ENCODE assay signal across 2 cellular contexts in the genomic region with DNA sequence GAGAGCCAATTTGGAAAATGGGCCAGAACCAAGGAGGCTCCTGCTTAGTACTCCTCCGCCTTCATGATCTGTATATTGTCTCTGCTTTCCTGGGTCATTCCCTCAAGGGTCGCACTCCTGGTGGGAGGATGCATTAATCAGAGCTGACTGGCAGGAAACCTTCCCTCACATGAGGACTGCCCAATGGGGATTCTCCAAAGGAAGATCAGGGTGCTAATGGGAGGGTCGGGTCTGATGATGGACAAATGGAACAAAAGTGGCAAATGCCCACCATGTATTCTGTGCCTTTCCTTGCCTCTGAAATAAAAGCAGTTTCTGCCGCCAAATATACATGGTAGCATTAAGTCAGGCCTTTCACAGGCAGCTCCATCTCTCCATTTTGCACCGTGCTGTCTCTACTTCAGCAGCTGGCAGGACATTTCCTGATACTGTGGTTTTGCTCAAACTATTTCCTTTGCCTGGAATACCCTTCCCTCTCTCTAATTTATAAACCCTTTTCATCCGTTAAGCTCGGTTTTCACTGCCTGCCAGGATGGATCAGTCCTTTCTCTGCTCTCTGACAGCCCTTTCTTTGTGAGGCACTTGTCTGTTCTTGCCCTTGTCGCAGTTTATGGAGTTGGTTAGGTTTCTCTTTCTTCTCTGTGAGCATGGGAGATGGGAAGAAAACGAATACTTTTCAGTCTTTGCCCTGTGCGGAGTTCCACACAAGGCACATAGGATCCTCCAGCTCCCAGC.
A peak's percentile ranks its signal among the peaks of the same experiment; 100 is the strongest.
TF ChIP-seq lines count a peak whose summit lies in the region.

No MANE protein-coding gene starts in this region.

TF ChIP-seq in HepG2, 621 proteins besides CTCF, POLR2A, EP300 and RAD21:
- TF ChIP-seq HMG20B (CRISPR knock-in tag; conservative IDR thresholded peaks at IDR 0.05) (no peak), ZNF777 (CRISPR knock-in tag; IDR thresholded peaks at IDR 0.05) (no peak), ZNF549 (CRISPR knock-in tag; IDR thresholded peaks at IDR 0.05) (no peak), GABPA (IDR thresholded peaks at IDR 0.05; ENCODE audit: low read depth, low read length) (no peak), GABPA (CRISPR knock-in tag; IDR thresholded peaks at IDR 0.05; ENCODE audit: low read depth) (no peak), ZMYM4 (CRISPR knock-in tag; IDR thresholded peaks at IDR 0.05) (no peak), CBX2 (IDR thresholded peaks at IDR 0.05; ENCODE audit: low read depth, low read length) (no peak), CBX2 (CRISPR knock-in tag; IDR thresholded peaks at IDR 0.05; ENCODE audit: low read depth) (no peak), ARNT2 (CRISPR knock-in tag; IDR thresholded peaks at IDR 0.05; ENCODE audit: low read depth) (no peak), ZNF556 (CRISPR knock-in tag; IDR thresholded peaks at IDR 0.05; ENCODE audit: borderline replicate concordance) (no peak), FOSL1 (CRISPR knock-in tag; IDR thresholded peaks at IDR 0.05; ENCODE audit: borderline replicate concordance) (no peak), HMGA1 (CRISPR knock-in tag; conservative IDR thresholded peaks at IDR 0.05) (no peak), ZBTB20 (CRISPR knock-in tag; IDR thresholded peaks at IDR 0.05; ENCODE audit: borderline replicate concordance, low read depth) (no peak), NFIB (CRISPR knock-in tag; IDR thresholded peaks at IDR 0.05; ENCODE audit: borderline replicate concordance) (no peak), ZNF17 (CRISPR knock-in tag; IDR thresholded peaks at IDR 0.05) (no peak), ZNF354B (CRISPR knock-in tag; IDR thresholded peaks at IDR 0.05) (no peak), ZNF274 (CRISPR knock-in tag; IDR thresholded peaks at IDR 0.05) (no peak)
- TF ChIP-seq, protein P1, sequence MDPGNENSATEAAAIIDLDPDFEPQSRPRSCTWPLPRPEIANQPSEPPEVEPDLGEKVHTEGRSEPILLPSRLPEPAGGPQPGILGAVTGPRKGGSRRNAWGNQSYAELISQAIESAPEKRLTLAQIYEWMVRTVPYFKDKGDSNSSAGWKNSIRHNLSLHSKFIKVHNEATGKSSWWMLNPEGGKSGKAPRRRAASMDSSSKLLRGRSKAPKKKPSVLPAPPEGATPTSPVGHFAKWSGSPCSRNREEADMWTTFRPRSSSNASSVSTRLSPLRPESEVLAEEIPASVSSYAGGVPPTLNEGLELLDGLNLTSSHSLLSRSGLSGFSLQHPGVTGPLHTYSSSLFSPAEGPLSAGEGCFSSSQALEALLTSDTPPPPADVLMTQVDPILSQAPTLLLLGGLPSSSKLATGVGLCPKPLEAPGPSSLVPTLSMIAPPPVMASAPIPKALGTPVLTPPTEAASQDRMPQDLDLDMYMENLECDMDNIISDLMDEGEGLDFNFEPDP (CRISPR knock-in tag; conservative IDR thresholded peaks at IDR 0.05) = no peak
- TF ChIP-seq, protein P2, sequence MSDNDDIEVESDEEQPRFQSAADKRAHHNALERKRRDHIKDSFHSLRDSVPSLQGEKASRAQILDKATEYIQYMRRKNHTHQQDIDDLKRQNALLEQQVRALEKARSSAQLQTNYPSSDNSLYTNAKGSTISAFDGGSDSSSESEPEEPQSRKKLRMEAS (IDR thresholded peaks at IDR 0.05) = no peak
- TF ChIP-seq, protein P3, sequence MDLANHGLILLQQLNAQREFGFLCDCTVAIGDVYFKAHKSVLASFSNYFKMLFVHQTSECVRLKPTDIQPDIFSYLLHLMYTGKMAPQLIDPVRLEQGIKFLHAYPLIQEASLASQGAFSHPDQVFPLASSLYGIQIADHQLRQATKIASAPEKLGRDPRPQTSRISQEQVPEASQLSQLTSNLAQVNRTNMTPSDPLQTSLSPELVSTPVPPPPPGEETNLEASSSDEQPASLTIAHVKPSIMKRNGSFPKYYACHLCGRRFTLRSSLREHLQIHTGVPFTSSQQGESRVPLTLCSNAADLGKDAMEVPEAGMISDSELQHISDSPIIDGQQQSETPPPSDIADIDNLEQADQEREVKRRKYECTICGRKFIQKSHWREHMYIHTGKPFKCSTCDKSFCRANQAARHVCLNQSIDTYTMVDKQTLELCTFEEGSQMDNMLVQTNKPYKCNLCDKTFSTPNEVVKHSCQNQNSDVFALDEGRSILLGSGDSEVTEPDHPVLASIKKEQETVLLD (CRISPR knock-in tag; IDR thresholded peaks at IDR 0.05; ENCODE audit: low read depth) = no peak
- TF ChIP-seq, protein P4, sequence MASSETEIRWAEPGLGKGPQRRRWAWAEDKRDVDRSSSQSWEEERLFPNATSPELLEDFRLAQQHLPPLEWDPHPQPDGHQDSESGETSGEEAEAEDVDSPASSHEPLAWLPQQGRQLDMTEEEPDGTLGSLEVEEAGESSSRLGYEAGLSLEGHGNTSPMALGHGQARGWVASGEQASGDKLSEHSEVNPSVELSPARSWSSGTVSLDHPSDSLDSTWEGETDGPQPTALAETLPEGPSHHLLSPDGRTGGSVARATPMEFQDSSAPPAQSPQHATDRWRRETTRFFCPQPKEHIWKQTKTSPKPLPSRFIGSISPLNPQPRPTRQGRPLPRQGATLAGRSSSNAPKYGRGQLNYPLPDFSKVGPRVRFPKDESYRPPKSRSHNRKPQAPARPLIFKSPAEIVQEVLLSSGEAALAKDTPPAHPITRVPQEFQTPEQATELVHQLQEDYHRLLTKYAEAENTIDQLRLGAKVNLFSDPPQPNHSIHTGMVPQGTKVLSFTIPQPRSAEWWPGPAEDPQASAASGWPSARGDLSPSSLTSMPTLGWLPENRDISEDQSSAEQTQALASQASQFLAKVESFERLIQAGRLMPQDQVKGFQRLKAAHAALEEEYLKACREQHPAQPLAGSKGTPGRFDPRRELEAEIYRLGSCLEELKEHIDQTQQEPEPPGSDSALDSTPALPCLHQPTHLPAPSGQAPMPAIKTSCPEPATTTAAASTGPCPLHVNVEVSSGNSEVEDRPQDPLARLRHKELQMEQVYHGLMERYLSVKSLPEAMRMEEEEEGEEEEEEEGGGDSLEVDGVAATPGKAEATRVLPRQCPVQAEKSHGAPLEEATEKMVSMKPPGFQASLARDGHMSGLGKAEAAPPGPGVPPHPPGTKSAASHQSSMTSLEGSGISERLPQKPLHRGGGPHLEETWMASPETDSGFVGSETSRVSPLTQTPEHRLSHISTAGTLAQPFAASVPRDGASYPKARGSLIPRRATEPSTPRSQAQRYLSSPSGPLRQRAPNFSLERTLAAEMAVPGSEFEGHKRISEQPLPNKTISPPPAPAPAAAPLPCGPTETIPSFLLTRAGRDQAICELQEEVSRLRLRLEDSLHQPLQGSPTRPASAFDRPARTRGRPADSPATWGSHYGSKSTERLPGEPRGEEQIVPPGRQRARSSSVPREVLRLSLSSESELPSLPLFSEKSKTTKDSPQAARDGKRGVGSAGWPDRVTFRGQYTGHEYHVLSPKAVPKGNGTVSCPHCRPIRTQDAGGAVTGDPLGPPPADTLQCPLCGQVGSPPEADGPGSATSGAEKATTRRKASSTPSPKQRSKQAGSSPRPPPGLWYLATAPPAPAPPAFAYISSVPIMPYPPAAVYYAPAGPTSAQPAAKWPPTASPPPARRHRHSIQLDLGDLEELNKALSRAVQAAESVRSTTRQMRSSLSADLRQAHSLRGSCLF (CRISPR knock-in tag; IDR thresholded peaks at IDR 0.05; ENCODE audit: borderline replicate concordance) = no peak

TF ChIP-seq in GM12878, 131 proteins besides CTCF, POLR2A, EP300 and RAD21:
- TF ChIP-seq TBL1XR1 (IDR thresholded peaks at IDR 0.05; ENCODE audit: low read depth, low read length) = no peak
- TF ChIP-seq, protein P5, sequence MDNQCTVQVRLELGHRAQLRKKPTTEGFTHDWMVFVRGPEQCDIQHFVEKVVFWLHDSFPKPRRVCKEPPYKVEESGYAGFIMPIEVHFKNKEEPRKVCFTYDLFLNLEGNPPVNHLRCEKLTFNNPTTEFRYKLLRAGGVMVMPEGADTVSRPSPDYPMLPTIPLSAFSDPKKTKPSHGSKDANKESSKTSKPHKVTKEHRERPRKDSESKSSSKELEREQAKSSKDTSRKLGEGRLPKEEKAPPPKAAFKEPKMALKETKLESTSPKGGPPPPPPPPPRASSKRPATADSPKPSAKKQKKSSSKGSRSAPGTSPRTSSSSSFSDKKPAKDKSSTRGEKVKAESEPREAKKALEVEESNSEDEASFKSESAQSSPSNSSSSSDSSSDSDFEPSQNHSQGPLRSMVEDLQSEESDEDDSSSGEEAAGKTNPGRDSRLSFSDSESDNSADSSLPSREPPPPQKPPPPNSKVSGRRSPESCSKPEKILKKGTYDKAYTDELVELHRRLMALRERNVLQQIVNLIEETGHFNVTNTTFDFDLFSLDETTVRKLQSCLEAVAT (IDR thresholded peaks at IDR 0.05) = peak; percentile 33; the same call in 1 of the 2 replicates
- TF ChIP-seq, protein P6, sequence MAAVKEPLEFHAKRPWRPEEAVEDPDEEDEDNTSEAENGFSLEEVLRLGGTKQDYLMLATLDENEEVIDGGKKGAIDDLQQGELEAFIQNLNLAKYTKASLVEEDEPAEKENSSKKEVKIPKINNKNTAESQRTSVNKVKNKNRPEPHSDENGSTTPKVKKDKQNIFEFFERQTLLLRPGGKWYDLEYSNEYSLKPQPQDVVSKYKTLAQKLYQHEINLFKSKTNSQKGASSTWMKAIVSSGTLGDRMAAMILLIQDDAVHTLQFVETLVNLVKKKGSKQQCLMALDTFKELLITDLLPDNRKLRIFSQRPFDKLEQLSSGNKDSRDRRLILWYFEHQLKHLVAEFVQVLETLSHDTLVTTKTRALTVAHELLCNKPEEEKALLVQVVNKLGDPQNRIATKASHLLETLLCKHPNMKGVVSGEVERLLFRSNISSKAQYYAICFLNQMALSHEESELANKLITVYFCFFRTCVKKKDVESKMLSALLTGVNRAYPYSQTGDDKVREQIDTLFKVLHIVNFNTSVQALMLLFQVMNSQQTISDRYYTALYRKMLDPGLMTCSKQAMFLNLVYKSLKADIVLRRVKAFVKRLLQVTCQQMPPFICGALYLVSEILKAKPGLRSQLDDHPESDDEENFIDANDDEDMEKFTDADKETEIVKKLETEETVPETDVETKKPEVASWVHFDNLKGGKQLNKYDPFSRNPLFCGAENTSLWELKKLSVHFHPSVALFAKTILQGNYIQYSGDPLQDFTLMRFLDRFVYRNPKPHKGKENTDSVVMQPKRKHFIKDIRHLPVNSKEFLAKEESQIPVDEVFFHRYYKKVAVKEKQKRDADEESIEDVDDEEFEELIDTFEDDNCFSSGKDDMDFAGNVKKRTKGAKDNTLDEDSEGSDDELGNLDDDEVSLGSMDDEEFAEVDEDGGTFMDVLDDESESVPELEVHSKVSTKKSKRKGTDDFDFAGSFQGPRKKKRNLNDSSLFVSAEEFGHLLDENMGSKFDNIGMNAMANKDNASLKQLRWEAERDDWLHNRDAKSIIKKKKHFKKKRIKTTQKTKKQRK (IDR thresholded peaks at IDR 0.05; ENCODE audit: low read depth, low read length) = no peak
- TF ChIP-seq SREBF2 (IDR thresholded peaks at IDR 0.05; ENCODE audit: low read length) = no peak
